ENCODE assay signal across 9 cellular contexts in the genomic region with DNA sequence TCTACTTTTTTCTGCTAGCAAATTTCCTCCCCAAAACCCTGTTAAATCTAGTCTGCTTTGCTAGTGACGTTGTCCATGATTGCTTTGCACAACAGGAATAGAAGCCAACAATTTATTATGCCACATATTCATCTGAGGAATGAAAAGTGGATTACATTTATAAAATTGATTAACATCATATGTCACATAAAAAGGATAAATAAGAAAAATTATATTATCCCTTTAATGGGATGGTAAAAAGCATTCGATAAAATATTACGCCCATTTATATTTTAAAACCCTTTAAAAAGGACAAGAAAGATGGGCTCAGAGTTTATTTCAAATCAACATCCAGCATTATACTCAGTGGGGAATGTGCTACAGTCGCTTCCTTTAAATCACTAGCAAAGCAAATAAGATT.
"Had no signal": no experiment of that assay in that cellular context is flagged by ENCODE, and none has a peak within 500 bp of the region (broad histone marks: within the 10 kb centered on the region; RNA-seq: fewer than 3 reads in every experiment).

No MANE protein-coding gene starts in this region.

- FAIRE-seq: HTR-8/SVneo, K562 had no signal

- H3K4me3 ChIP-seq: GM23338, HAP-1, K562 had no signal

- H3K4me2 ChIP-seq: GM23338 had no signal

- ATAC-seq: GM23338, HCT116, K562 had no signal

- H3K36me3 ChIP-seq: HAP-1 had no signal

- DNase-seq: H7, HFFc6, IMR-90, KG1 had no signal

- H2AFZ ChIP-seq: GM23338 had no signal

- H3K9me3 ChIP-seq: HAP-1 had no signal
